In the genomic region with DNA sequence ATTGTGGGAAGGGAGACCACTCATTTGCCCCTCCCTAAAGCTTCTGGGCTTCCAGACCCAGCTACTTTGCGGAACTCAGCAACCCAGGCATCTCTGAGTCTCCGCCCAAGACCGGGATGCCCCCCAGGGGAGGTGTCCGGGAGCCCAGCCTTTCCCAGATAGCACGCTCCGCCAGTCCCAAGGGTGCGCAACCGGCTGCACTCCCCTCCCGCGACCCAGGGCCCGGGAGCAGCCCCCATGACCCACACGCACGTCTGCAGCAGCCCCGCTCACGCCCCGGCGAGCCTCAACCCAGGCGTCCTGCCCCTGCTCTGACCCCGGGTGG, we compare ENCODE assay signal across 1 cellular context.
TF ChIP-seq lines count a peak whose summit lies in the region.

A gene (plus strand): TSS at position 149 of the 325 bp plus-strand sequence. CDS start 513 bp downstream, outside the sequence.

TF ChIP-seq in HepG2, 621 proteins besides CTCF, POLR2A, EP300 and RAD21 (continued from another document):
- TF ChIP-seq, protein P1, sequence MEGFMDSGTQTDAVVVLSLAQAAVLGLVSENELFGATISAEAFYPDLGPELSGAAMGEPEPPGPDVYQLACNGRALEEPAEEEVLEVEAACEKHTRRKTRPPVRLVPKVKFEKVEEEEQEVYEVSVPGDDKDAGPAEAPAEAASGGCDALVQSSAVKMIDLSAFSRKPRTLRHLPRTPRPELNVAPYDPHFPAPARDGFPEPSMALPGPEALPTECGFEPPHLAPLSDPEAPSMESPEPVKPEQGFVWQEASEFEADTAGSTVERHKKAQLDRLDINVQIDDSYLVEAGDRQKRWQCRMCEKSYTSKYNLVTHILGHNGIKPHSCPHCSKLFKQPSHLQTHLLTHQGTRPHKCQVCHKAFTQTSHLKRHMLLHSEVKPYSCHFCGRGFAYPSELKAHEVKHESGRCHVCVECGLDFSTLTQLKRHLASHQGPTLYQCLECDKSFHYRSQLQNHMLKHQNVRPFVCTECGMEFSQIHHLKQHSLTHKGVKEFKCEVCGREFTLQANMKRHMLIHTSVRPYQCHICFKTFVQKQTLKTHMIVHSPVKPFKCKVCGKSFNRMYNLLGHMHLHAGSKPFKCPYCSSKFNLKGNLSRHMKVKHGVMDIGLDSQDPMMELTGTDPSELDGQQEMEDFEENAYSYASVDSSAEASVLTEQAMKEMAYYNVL (CRISPR knock-in tag; IDR thresholded peaks at IDR 0.05; ENCODE audit: borderline replicate concordance) = no peak
- TF ChIP-seq ZNF773 (CRISPR knock-in tag; IDR thresholded peaks at IDR 0.05; ENCODE audit: borderline replicate concordance) = no peak
- TF ChIP-seq, protein P2, sequence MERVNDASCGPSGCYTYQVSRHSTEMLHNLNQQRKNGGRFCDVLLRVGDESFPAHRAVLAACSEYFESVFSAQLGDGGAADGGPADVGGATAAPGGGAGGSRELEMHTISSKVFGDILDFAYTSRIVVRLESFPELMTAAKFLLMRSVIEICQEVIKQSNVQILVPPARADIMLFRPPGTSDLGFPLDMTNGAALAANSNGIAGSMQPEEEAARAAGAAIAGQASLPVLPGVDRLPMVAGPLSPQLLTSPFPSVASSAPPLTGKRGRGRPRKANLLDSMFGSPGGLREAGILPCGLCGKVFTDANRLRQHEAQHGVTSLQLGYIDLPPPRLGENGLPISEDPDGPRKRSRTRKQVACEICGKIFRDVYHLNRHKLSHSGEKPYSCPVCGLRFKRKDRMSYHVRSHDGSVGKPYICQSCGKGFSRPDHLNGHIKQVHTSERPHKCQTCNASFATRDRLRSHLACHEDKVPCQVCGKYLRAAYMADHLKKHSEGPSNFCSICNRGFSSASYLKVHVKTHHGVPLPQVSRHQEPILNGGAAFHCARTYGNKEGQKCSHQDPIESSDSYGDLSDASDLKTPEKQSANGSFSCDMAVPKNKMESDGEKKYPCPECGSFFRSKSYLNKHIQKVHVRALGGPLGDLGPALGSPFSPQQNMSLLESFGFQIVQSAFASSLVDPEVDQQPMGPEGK (CRISPR knock-in tag; IDR thresholded peaks at IDR 0.05) = 0 out of 2 replicates have a peak, but pooled peaks have one; percentile 13
- no peak for TF ChIP-seq ZNF292 (CRISPR knock-in tag; IDR thresholded peaks at IDR 0.05; ENCODE audit: borderline replicate concordance, low read depth)
- TF ChIP-seq PHB2 (IDR thresholded peaks at IDR 0.05; ENCODE audit: partially characterized antibody) = no peak
- TF ChIP-seq FLYWCH1 (CRISPR knock-in tag; IDR thresholded peaks at IDR 0.05) = no peak
- TF ChIP-seq CC2D1A (CRISPR knock-in tag; IDR thresholded peaks at IDR 0.05) = no peak
- TF ChIP-seq, protein P3, sequence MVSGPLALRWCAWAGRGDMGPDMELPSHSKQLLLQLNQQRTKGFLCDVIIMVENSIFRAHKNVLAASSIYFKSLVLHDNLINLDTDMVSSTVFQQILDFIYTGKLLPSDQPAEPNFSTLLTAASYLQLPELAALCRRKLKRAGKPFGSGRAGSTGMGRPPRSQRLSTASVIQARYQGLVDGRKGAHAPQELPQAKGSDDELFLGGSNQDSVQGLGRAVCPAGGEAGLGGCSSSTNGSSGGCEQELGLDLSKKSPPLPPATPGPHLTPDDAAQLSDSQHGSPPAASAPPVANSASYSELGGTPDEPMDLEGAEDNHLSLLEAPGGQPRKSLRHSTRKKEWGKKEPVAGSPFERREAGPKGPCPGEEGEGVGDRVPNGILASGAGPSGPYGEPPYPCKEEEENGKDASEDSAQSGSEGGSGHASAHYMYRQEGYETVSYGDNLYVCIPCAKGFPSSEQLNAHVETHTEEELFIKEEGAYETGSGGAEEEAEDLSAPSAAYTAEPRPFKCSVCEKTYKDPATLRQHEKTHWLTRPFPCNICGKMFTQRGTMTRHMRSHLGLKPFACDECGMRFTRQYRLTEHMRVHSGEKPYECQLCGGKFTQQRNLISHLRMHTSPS (CRISPR knock-in tag; IDR thresholded peaks at IDR 0.05; ENCODE audit: low read depth) = no peak
- TF ChIP-seq DNMT1 (CRISPR knock-in tag; IDR thresholded peaks at IDR 0.05) = no peak
- TF ChIP-seq, protein P4, sequence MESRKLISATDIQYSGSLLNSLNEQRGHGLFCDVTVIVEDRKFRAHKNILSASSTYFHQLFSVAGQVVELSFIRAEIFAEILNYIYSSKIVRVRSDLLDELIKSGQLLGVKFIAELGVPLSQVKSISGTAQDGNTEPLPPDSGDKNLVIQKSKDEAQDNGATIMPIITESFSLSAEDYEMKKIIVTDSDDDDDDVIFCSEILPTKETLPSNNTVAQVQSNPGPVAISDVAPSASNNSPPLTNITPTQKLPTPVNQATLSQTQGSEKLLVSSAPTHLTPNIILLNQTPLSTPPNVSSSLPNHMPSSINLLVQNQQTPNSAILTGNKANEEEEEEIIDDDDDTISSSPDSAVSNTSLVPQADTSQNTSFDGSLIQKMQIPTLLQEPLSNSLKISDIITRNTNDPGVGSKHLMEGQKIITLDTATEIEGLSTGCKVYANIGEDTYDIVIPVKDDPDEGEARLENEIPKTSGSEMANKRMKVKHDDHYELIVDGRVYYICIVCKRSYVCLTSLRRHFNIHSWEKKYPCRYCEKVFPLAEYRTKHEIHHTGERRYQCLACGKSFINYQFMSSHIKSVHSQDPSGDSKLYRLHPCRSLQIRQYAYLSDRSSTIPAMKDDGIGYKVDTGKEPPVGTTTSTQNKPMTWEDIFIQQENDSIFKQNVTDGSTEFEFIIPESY (CRISPR knock-in tag; IDR thresholded peaks at IDR 0.05) = no peak
- TF ChIP-seq PAWR (CRISPR knock-in tag; IDR thresholded peaks at IDR 0.05; ENCODE audit: borderline replicate concordance) = no peak
- TF ChIP-seq ZNF431 (CRISPR knock-in tag; IDR thresholded peaks at IDR 0.05; ENCODE audit: borderline replicate concordance, low read depth) = no peak
- TF ChIP-seq ZFP1 (CRISPR knock-in tag; IDR thresholded peaks at IDR 0.05) = no peak
- TF ChIP-seq, protein P5, sequence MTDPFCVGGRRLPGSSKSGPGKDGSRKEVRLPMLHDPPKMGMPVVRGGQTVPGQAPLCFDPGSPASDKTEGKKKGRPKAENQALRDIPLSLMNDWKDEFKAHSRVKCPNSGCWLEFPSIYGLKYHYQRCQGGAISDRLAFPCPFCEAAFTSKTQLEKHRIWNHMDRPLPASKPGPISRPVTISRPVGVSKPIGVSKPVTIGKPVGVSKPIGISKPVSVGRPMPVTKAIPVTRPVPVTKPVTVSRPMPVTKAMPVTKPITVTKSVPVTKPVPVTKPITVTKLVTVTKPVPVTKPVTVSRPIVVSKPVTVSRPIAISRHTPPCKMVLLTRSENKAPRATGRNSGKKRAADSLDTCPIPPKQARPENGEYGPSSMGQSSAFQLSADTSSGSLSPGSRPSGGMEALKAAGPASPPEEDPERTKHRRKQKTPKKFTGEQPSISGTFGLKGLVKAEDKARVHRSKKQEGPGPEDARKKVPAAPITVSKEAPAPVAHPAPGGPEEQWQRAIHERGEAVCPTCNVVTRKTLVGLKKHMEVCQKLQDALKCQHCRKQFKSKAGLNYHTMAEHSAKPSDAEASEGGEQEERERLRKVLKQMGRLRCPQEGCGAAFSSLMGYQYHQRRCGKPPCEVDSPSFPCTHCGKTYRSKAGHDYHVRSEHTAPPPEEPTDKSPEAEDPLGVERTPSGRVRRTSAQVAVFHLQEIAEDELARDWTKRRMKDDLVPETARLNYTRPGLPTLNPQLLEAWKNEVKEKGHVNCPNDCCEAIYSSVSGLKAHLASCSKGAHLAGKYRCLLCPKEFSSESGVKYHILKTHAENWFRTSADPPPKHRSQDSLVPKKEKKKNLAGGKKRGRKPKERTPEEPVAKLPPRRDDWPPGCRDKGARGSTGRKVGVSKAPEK (CRISPR knock-in tag; IDR thresholded peaks at IDR 0.05; ENCODE audit: borderline replicate concordance) = 0 out of 2 replicates have a peak, but pooled peaks have one; percentile 30
- TF ChIP-seq, protein P6, sequence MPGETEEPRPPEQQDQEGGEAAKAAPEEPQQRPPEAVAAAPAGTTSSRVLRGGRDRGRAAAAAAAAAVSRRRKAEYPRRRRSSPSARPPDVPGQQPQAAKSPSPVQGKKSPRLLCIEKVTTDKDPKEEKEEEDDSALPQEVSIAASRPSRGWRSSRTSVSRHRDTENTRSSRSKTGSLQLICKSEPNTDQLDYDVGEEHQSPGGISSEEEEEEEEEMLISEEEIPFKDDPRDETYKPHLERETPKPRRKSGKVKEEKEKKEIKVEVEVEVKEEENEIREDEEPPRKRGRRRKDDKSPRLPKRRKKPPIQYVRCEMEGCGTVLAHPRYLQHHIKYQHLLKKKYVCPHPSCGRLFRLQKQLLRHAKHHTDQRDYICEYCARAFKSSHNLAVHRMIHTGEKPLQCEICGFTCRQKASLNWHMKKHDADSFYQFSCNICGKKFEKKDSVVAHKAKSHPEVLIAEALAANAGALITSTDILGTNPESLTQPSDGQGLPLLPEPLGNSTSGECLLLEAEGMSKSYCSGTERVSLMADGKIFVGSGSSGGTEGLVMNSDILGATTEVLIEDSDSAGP (CRISPR knock-in tag; IDR thresholded peaks at IDR 0.05; ENCODE audit: borderline replicate concordance) = peak; percentile 1; the same call in 1 of the 2 replicates
